Comparison of ENCODE assay signal across 29 cellular contexts in the genomic region with DNA sequence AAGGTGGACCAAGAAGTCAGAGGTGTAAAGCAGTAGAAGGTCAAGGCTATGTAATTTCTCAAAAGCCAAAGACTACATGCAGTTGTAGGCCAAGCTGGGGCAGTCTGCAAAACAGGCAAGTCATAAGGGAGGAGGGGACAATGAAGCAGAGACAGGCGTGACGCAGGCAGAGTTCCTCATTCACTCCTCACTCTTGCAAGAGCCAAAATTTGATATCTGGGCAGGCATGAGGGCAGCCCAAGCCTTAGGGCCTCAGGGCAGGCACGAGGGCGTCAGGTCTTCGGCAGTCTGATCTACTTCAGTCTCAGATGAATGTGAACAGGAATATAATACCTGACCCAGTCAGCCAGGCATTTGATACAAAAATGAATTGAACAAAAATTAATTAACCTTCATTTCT.
"Had no signal": no experiment of that assay in that cellular context is flagged by ENCODE, and none has a peak within 500 bp of the region (broad histone marks: within the 10 kb centered on the region; RNA-seq: fewer than 3 reads in every experiment).

No MANE protein-coding gene starts in this region.

- H3K27ac ChIP-seq: cardiac muscle cell had no signal

- H3K36me3 ChIP-seq: cardiac muscle cell had no signal

- DNase-seq: activated CD4-positive, alpha-beta T cell treated with anti-CD3 and anti-CD28 coated beads, Interleukin-2, amount 10 ng/mL, durations not matched to agents 24 days and 14 days; activated CD4-positive, alpha-beta T cell treated with anti-CD3 and anti-CD28 coated beads, Interleukin-2, amount 50 U/mL, for 4 hours; activated CD8-positive, alpha-beta T cell treated with anti-CD3 and anti-CD28 coated beads for 36 hours; activated effector memory CD4-positive, alpha-beta T cell treated with anti-CD3 and anti-CD28 coated beads, Interleukin-2, amount 50 U/mL, for 16 hours; activated naive CD4-positive, alpha-beta T cell; activated naive CD4-positive, alpha-beta T cell treated with anti-CD3 and anti-CD28 coated beads, Interleukin-2, amount 50 U/mL, for 16 hours; activated naive CD8-positive, alpha-beta T cell treated with anti-CD3 and anti-CD28 coated beads for 36 hours; activated T-cell treated with anti-CD3 and anti-CD28 coated beads, Interleukin-2, amount 50 U/mL, for 1 hour; activated T-cell treated with anti-CD3 and anti-CD28 coated beads, Interleukin-2, amount 50 U/mL, for 72 hours; amniotic stem cell; aorta; Karpas-422; KBM-7; NCI-H1048; NCI-H1105 treated with DMSO at 0.1 percent for 48 hours; NCI-H1436; NCI-H1694; NCI-H1930; NCI-H2081 treated with DMSO at 0.1 percent for 48 hours; NCI-H226; NCI-H446 treated with DMSO at 0.1 percent for 48 hours; NCI-H524; Right ventricle myocardium superior; SW 1271; T-helper 1 cell; T-helper 2 cell; T-helper 9 cell had no signal

- H3K27me3 ChIP-seq: cardiac muscle cell had no signal

- ATAC-seq: activated CD8-positive, alpha-beta T cell treated with anti-CD3 and anti-CD28 coated beads for 36 hours; activated T-cell treated with anti-CD3 and anti-CD28 coated beads, Interleukin-2, amount 50 U/mL, for 72 hours; activated T-helper 17 cell treated with anti-CD3 and anti-CD28 coated beads, Interleukin-2, amount 50 U/mL, for 72 hours had no signal

- H3K4me3 ChIP-seq: cardiac muscle cell had no signal
